Comparison of ENCODE assay signal across 24 cellular contexts in genomic region chr2:45441571-45441970, GRCh38.
"Had no signal": no experiment of that assay in that cellular context is flagged by ENCODE, and none has a peak within 500 bp of the region (broad histone marks: within the 10 kb centered on the region; RNA-seq: fewer than 3 reads in every experiment).

No MANE protein-coding gene starts in this region.

- H3K4me1 ChIP-seq: esophagus muscularis mucosa, left lung, right atrium auricular region had no signal

- H3K4me3 ChIP-seq: esophagus muscularis mucosa, left lung, lower lobe of right lung, neural progenitor cell, right atrium auricular region, smooth muscle cell, stomach, transverse colon had no signal

- H3K27me3 ChIP-seq: brain microvascular endothelial cell, esophagus muscularis mucosa, left lung, neural progenitor cell, right atrium auricular region, stomach, transverse colon had no signal

- DNase-seq: activated CD4-positive, alpha-beta T cell treated with anti-CD3 and anti-CD28 coated beads for 4 hours; activated CD4-positive, alpha-beta T cell treated with anti-CD3 and anti-CD28 coated beads, Interleukin-2, amount 50 U/mL, for 4 hours; activated effector memory CD4-positive, alpha-beta T cell treated with anti-CD3 and anti-CD28 coated beads, Interleukin-2, amount 50 U/mL, for 16 hours; activated naive CD4-positive, alpha-beta T cell treated with anti-CD3 and anti-CD28 coated beads for 36 hours; activated naive CD8-positive, alpha-beta T cell treated with anti-CD3 and anti-CD28 coated beads, Interleukin-2, amount 10 ng/mL, durations not matched to agents 7 days and 5 days; brain microvascular endothelial cell; central memory CD4-positive, alpha-beta T cell; endodermal cell; foreskin melanocyte; left lung; lower lobe of right lung; mesendoderm; natural killer cell; occipital lobe; stimulated activated CD4-positive, alpha-beta T cell treated with anti-CD3 and anti-CD28 coated beads, Interleukin-1b, Interleukin-23, amount 100 ng/mL, for 48 hours; stimulated activated naive B cell treated with anti-CD40 and anti-IgM and Interleukin-4, amounts not matched to agents 10 μg/mL and 1 μg/mL and 100 μg/mL, for 72 hours; stomach; T-helper 9 cell; transverse colon had no signal

- H3K9me3 ChIP-seq: esophagus muscularis mucosa, left lung, lower lobe of right lung, right atrium auricular region, stomach, transverse colon had no signal

- H2AFZ ChIP-seq: neural progenitor cell had no signal

- H3K27ac ChIP-seq: brain microvascular endothelial cell, esophagus muscularis mucosa, left lung, lower lobe of right lung, neural progenitor cell, right atrium auricular region, stomach, transverse colon, VCaP had no signal

- H3K4me2 ChIP-seq: neural progenitor cell, smooth muscle cell had no signal

- H3K9ac ChIP-seq: neural progenitor cell had no signal

- H3K36me3 ChIP-seq: brain microvascular endothelial cell, esophagus muscularis mucosa, left lung, lower lobe of right lung, neural progenitor cell, right atrium auricular region, stomach, transverse colon had no signal

- ATAC-seq: left lung; lower lobe of right lung; natural killer cell; stimulated activated naive B cell treated with anti-CD40 and anti-IgM and Interleukin-4, amounts not matched to agents 10 μg/mL and 1 μg/mL and 100 μg/mL, for 72 hours had no signal
